Comparison of ENCODE assay signal across 25 cellular contexts in the genomic region with DNA sequence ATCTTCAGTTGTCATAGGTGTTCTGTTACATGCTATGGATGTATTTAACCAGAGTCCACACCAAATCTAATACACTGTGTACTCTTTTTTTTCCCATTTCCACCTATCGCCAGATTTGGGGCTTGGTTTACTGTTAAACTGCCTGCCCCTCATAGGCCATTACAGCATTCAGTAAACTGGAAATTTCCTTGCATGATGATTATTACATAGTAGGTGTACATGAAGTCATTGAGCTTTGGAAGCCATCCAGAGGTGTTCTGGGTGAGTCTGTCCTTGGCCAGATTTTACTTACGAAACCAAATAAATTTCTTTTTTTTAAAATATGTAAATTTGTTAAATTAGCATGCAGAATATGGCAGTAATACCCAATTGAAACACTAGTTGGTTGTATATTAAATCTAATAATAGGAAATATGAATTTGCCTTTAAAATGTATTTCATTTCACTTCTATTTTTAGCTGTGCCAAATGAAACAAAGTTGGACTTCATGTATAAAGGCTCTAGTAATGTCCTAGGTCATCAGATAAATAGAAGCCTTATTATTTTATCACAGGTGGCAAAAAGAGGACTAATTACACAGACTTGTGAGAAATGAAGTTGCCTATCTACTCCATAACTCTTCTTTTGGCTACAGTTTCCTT.
DNase-seq lines count a peak whose midpoint lies in the region; ATAC-seq and TF ChIP-seq lines count a peak whose summit lies in the region.
"Had no signal": no experiment of that assay in that cellular context is flagged by ENCODE, and none has a peak within 500 bp of the region (broad histone marks: within the 10 kb centered on the region; RNA-seq: fewer than 3 reads in every experiment).

No MANE protein-coding gene starts in this region.

- H3K4me3 Mint-ChIP-seq in MCF 10A (ENCODE audit: unreplicated experiment) (no peak overlapping the region), HFFc6 (no peak overlapping the region), glutamatergic neuron (ENCODE audit: unreplicated experiment) (no peak overlapping the region)
- no peak overlapping the region for H3K4me3 Mint-ChIP-seq in activated CD4-positive, alpha-beta T cell treated with anti-CD3 and anti-CD28 coated beads, Interleukin-2, amount 10 ng/mL, durations not matched to agents 7 days and 5 days
- H3K4me3 Mint-ChIP-seq: CD14-positive monocyte; CD8-positive, alpha-beta memory T cell had no signal

- H3K4me3 ChIP-seq in mammary epithelial cell (replicated peaks in 1 of 3; ENCODE audit: insufficient read depth in 1 of 3, low read depth in 2 of 3, low read length in 3 of 3) = no peak overlapping the region
- no peak overlapping the region for H3K4me3 ChIP-seq in testis
- H3K4me3 ChIP-seq: K562, MG63, PC-9 had no signal

- in situ Hi-C loops in mammary epithelial cell (cut with MboI; ENCODE audit: low sequenced_read_pairs in 2 of 2) = no loop called here

- H3K9me3 Mint-ChIP-seq in MCF 10A (ENCODE audit: unreplicated experiment) (peaks cover 8% of the 10 kb centered on the region), HFFc6 (no peaks in the 10 kb centered on the region), glutamatergic neuron (ENCODE audit: unreplicated experiment) (no peaks in the 10 kb centered on the region)
- H3K9me3 Mint-ChIP-seq in activated CD4-positive, alpha-beta T cell treated with anti-CD3 and anti-CD28 coated beads, Interleukin-2, amount 10 ng/mL, durations not matched to agents 7 days and 5 days = no peaks in the 10 kb centered on the region
- H3K9me3 Mint-ChIP-seq: CD8-positive, alpha-beta memory T cell had no signal

- peak overlapping the region; percentile 50 for H3K27ac Mint-ChIP-seq in MCF 10A (ENCODE audit: low read depth, unreplicated experiment)
- H3K27ac Mint-ChIP-seq in HFFc6 = no peak overlapping the region
- no peak overlapping the region for H3K27ac Mint-ChIP-seq in glutamatergic neuron (ENCODE audit: unreplicated experiment)
- H3K27ac Mint-ChIP-seq in activated CD4-positive, alpha-beta T cell treated with anti-CD3 and anti-CD28 coated beads, Interleukin-2, amount 10 ng/mL, durations not matched to agents 7 days and 5 days = no peak overlapping the region
- H3K27ac Mint-ChIP-seq: CD14-positive monocyte had no signal

- H3K4me2 ChIP-seq in mammary epithelial cell (ENCODE audit: insufficient read depth, low read depth, low read length) = no peak overlapping the region
- H3K4me2 ChIP-seq: PC-9 had no signal

- H3K79me2 ChIP-seq in mammary epithelial cell (ENCODE audit: insufficient read depth, low read length) = peaks cover 7% of the 10 kb centered on the region

- 95% methylated on average over 2 of the region's 2 CpGs for WGBS in mammary epithelial cell (ENCODE audit: low coverage, missing lambda C conversion rate)
- 72 to 75% methylated on average over 2 of the region's 2 CpGs for WGBS in testis, 2 donors

- intact Hi-C loops in MCF 10A (cut with micrococcal nuclease) = no loop called here
- intact Hi-C loops in mammary epithelial cell (cut with micrococcal nuclease) = no loop called here
- intact Hi-C loops in testis (cut with DNase I; ENCODE audit: low total_unique reads) = no loop called here

- H2AFZ ChIP-seq in mammary epithelial cell (ENCODE audit: low read depth, low read length) = no peak overlapping the region
- H2AFZ ChIP-seq: PC-9 had no signal

- POLR2A ChIA-PET in MCF 10A (lab: Yijun Ruan, JAX) = interaction anchor here (0.6 to 1.6 kb wide), 2 partner anchors 11 to 397 kb away, joined by 3 to 4 read pairs; no protein-coding TSS in a partner anchor
- POLR2A ChIA-PET in activated CD4-positive, alpha-beta T cell treated with anti-CD3 and anti-CD28 coated beads, Interleukin-2, amount 10 ng/mL, durations not matched to agents 7 days and 5 days (lab: Charles Lee) = no interaction called here

- dilution Hi-C loops in mammary epithelial cell (cut with HindIII; ENCODE audit: low sequenced_read_pairs) = no loop called here

- H3K27me3 Mint-ChIP-seq in MCF 10A (ENCODE audit: insufficient read depth, unreplicated experiment) (no peaks in the 10 kb centered on the region), HFFc6 (ENCODE audit: insufficient read depth) (no peaks in the 10 kb centered on the region; the same call in 1 of the 2 replicates), glutamatergic neuron (ENCODE audit: unreplicated experiment) (no peaks in the 10 kb centered on the region)
- no peaks in the 10 kb centered on the region for H3K27me3 Mint-ChIP-seq in activated CD4-positive, alpha-beta T cell treated with anti-CD3 and anti-CD28 coated beads, Interleukin-2, amount 10 ng/mL, durations not matched to agents 7 days and 5 days
- H3K27me3 Mint-ChIP-seq: CD8-positive, alpha-beta memory T cell had no signal

- no peaks in the 10 kb centered on the region for H4K20me1 ChIP-seq in mammary epithelial cell (ENCODE audit: insufficient read depth, low read length)

- H3K9ac ChIP-seq in mammary epithelial cell (ENCODE audit: insufficient read depth, low read length) = no peak overlapping the region

- no peak for TF ChIP-seq POLR2A in testis (IDR thresholded peaks at IDR 0.05)

- peaks cover 2% of the 10 kb centered on the region for H3K9me3 ChIP-seq in mammary epithelial cell (replicated peaks; ENCODE audit: insufficient read depth, low read length)
- H3K9me3 ChIP-seq in testis = no peaks in the 10 kb centered on the region
- H3K9me3 ChIP-seq: BE2C, MG63 had no signal

- no peaks in the 10 kb centered on the region for H3K36me3 Mint-ChIP-seq in MCF 10A (ENCODE audit: insufficient read depth, unreplicated experiment)
- no peaks in the 10 kb centered on the region for H3K36me3 Mint-ChIP-seq in HFFc6 (ENCODE audit: low read depth)
- no peaks in the 10 kb centered on the region for H3K36me3 Mint-ChIP-seq in glutamatergic neuron (ENCODE audit: unreplicated experiment)
- H3K36me3 Mint-ChIP-seq in activated CD4-positive, alpha-beta T cell treated with anti-CD3 and anti-CD28 coated beads, Interleukin-2, amount 10 ng/mL, durations not matched to agents 7 days and 5 days (ENCODE audit: low read depth) = no peaks in the 10 kb centered on the region

- DNase-seq in MCF 10A (ENCODE audit: unreplicated experiment) (peak; percentile 39), mammary epithelial cell (no peak), HFFc6 (no peak), glutamatergic neuron (no peak), testis (no peak), NCI-H146 treated with DMSO at 0.1 percent for 48 hours (lab: John Stamatoyannopoulos, UW; ENCODE audit: unreplicated experiment) (no peak)
- DNase-seq in activated CD4-positive, alpha-beta T cell treated with anti-CD3 and anti-CD28 coated beads, Interleukin-2, amount 10 ng/mL, durations not matched to agents 7 days and 5 days = no peak
- DNase-seq: BE2C; Calu3; CD8-positive, alpha-beta memory T cell; DMS79 treated with DMSO at 0.1 percent for 48 hours; GF-D8; Kasumi-1; MG63; NCI-H1105 treated with DMSO at 0.1 percent for 48 hours; NCI-H146; NCI-H2029; NCI-H446 treated with DMSO at 0.1 percent for 48 hours; NCI-H526; PC-9; SHP77 had no signal

- H3K27me3 ChIP-seq in mammary epithelial cell (ENCODE audit: insufficient read depth, low read length) (no peaks in the 10 kb centered on the region), testis (no peaks in the 10 kb centered on the region)
- H3K27me3 ChIP-seq: BE2C, MG63 had no signal

- TF ChIP-seq CTCF in MCF 10A (IDR thresholded peaks at IDR 0.05; ENCODE audit: unreplicated experiment) (no peak), mammary epithelial cell (conservative IDR thresholded peaks at IDR 0.05 in 1 of 2, IDR thresholded peaks at IDR 0.05 in 1 of 2; ENCODE audit: extremely low read depth in 1 of 2, insufficient read depth in 1 of 2, low read depth in 1 of 2, low read length in 2 of 2) (no peak), HFFc6 (IDR thresholded peaks at IDR 0.05) (peak; percentile 54), glutamatergic neuron (IDR thresholded peaks at IDR 0.05; ENCODE audit: partially characterized antibody, unreplicated experiment) (peak; percentile 49), testis (IDR thresholded peaks at IDR 0.05) (peak in 2 of 3 experiments; percentile 2 to 40)

- H3K36me3 ChIP-seq in mammary epithelial cell (ENCODE audit: insufficient read depth, low read length) (no peaks in the 10 kb centered on the region), testis (ENCODE audit: low read depth, missing control alignments) (no peaks in the 10 kb centered on the region)
- H3K36me3 ChIP-seq: BE2C, MG63 had no signal

- H3K27ac ChIP-seq in mammary epithelial cell (ENCODE audit: insufficient read depth, low read depth, low read length) = no peak overlapping the region
- H3K27ac ChIP-seq in testis = peak overlapping the region; percentile 52 to 65
- H3K27ac ChIP-seq: 22Rv1, PC-9 had no signal

- ATAC-seq in GM19395 (IDR thresholded peaks at IDR 0.05; ENCODE audit: unreplicated experiment) = no peak
- ATAC-seq: K562 had no signal

- CTCF ChIA-PET in MCF 10A (lab: Yijun Ruan, JAX) (interaction anchor here (0.7 to 1.8 kb wide), 4 partner anchors 10 to 48 kb away, joined by 3 to 8 read pairs (median 3); no protein-coding TSS in a partner anchor), mammary epithelial cell (lab: Charles Lee; ENCODE audit: low non-redundant PET) (no interaction called here)
- CTCF ChIA-PET in activated CD4-positive, alpha-beta T cell treated with anti-CD3 and anti-CD28 coated beads, Interleukin-2, amount 10 ng/mL, durations not matched to agents 7 days and 5 days (lab: Charles Lee) = interaction anchor here (1.4 kb wide), 1 partner anchor 28 kb away, joined by 3 read pairs; no protein-coding TSS in a partner anchor

- H3K4me1 Mint-ChIP-seq in MCF 10A (ENCODE audit: insufficient read depth, unreplicated experiment) (peaks cover 5% of the 10 kb centered on the region), HFFc6 (ENCODE audit: low read depth) (peaks cover 17% of the 10 kb centered on the region), glutamatergic neuron (ENCODE audit: low read depth, unreplicated experiment) (no peaks in the 10 kb centered on the region)
- H3K4me1 Mint-ChIP-seq in activated CD4-positive, alpha-beta T cell treated with anti-CD3 and anti-CD28 coated beads, Interleukin-2, amount 10 ng/mL, durations not matched to agents 7 days and 5 days = no peaks in the 10 kb centered on the region
- H3K4me1 Mint-ChIP-seq: CD14-positive monocyte had no signal

- BruUV-seq in MCF 10A (replicated peaks; lab: Mats Ljungman, UMichigan) (no TSS peak), mammary epithelial cell (replicated peaks; lab: Mats Ljungman, UMichigan) (no TSS peak)

- H3K4me1 ChIP-seq in mammary epithelial cell (ENCODE audit: insufficient read depth, low read length) = peaks cover 3% of the 10 kb centered on the region
- H3K4me1 ChIP-seq in testis = peaks cover 25% of the 10 kb centered on the region
- H3K4me1 ChIP-seq: BE2C had no signal

Comparison
In these comparisons a context has a peak if more than half of its experiments do, and no peak if none do; other contexts are left out.
1. CTCF ChIP-seq: peak in HFFc6 (single experiment), glutamatergic neuron (single experiment) and testis (2 of 3); none in MCF 10A (single experiment) and mammary epithelial cell (0 of 2).